ENCODE assay signal across 10 cellular contexts in the genomic region with DNA sequence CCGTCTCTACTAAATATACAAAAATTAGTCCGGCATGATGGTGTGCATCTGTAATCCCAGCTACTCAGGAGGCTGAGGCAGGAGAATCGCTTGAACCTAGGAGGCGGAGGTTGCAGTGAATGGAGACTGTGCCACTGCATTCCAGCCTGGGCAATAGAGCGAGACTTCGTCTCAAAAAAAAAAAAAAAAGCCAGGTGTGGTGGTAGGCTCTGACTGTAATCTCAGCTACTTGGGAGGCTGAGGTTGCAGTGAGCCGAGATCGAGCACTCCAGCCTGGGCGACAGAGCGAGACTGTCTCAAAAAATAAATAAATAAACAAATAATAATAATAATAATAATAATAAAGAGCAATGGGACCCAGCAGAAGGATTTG. TPM values are rescaled to one million over a fixed set of nuclear protein-coding genes. Genes with fewer than 3 reads are reported as not detected.
DNase-seq lines count a peak whose midpoint lies in the region; ATAC-seq, FAIRE-seq and TF ChIP-seq lines count a peak whose summit lies in the region.
"Not testable (repeated sequence)": the region's sequence is repeated elsewhere in the genome, so short reads cannot be mapped to it uniquely, and the experiment has no call there.
"Had no signal": no experiment of that assay in that cellular context is flagged by ENCODE, and none has a peak within 500 bp of the region (broad histone marks: within the 10 kb centered on the region; RNA-seq: fewer than 3 reads in every experiment).

No MANE protein-coding gene starts in this region.

- H3K27me3 ChIP-seq in CD4-positive, CD25-positive, alpha-beta regulatory T cell (ENCODE audit: control insufficient read depth, insufficient read depth, low read length); K562 (ENCODE audit: control insufficient read depth in 2 of 2, insufficient read depth in 2 of 2, low read length in 2 of 2); skeletal muscle satellite cell (ENCODE audit: control insufficient read depth, insufficient read depth, low read length); uterus: not testable (repeated sequence)
- peaks cover 31% of the 10 kb centered on the region for H3K27me3 ChIP-seq in left ventricle myocardium inferior (ENCODE audit: low read depth)

- CTCF ChIA-PET in RWPE1 (lab: Yijun Ruan, JAX) = interaction anchor here (0.7 to 1.9 kb wide), 2 partner anchors 46 to 415 kb away, joined by 4 to 9 read pairs; no protein-coding TSS in a partner anchor
- CTCF ChIA-PET in K562 (lab: Yijun Ruan, JAX; ENCODE audit: low intra/inter-chr PET ratio) = interaction anchor here (0.7 to 4.1 kb wide), 7 partner anchors 12 to 279 kb away, joined by 3 to 37 read pairs (median 7); partner anchors contain the start of gene GNAT1

- peaks cover 0 to 28% (median 15%) of the 10 kb centered on the region in 4 donors for H3K4me1 Mint-ChIP-seq in CD4-positive, CD25-positive, alpha-beta regulatory T cell
- H3K4me1 Mint-ChIP-seq in nephron progenitor cell = peaks cover 69% of the 10 kb centered on the region

- FAIRE-seq in K562 (lab: Jason Lieb, UNC) = not testable (repeated sequence)

- peak overlapping the region; percentile 96 for H2AFZ ChIP-seq in K562 (ENCODE audit: low read depth, low read length)

- not testable (repeated sequence) for H3K9me3 Mint-ChIP-seq in CD4-positive, CD25-positive, alpha-beta regulatory T cell; nephron progenitor cell

- H3K4me3 Mint-ChIP-seq in CD4-positive, CD25-positive, alpha-beta regulatory T cell = peak overlapping the region in 3 of 4 donors; percentile 63 to 83 (median 81)
- peak overlapping the region; percentile 76 for H3K4me3 Mint-ChIP-seq in nephron progenitor cell

- not testable (repeated sequence) for H3K4me3 ChIP-seq in CD4-positive, CD25-positive, alpha-beta regulatory T cell (ENCODE audit: low read depth, low read length); K562; skeletal muscle satellite cell (ENCODE audit: low read length); uterus
- H3K4me3 ChIP-seq in left ventricle myocardium inferior = peak overlapping the region; percentile 55

- not testable (repeated sequence) for H4K20me1 ChIP-seq in K562 (replicated peaks; ENCODE audit: control insufficient read depth, insufficient read depth, low read length)

- H3K9me3 ChIP-seq in CD4-positive, CD25-positive, alpha-beta regulatory T cell (ENCODE audit: control insufficient read depth in 2 of 2, low read length in 2 of 2); K562 (replicated peaks; ENCODE audit: control insufficient read depth, insufficient read depth, low read depth, low read length); left ventricle myocardium inferior (replicated peaks); skeletal muscle satellite cell (replicated peaks; ENCODE audit: low read length); uterus: not testable (repeated sequence)

- POLR2A ChIA-PET in RWPE1 (lab: Yijun Ruan, JAX; ENCODE audit: low non-redundant PET) = not testable (repeated sequence)
- POLR2A ChIA-PET in K562 (lab: Yijun Ruan, JAX) = interaction anchor here (1.3 kb wide), 1 partner anchor 56 kb away, joined by 4 read pairs; the partner anchor contains the start of gene TUSC2

- not testable (repeated sequence) for ATAC-seq in CD4-positive, CD25-positive, alpha-beta regulatory T cell (ENCODE audit: low read depth in 2 of 2); K562
- peak; percentile 12 for ATAC-seq in HG03571 (IDR thresholded peaks at IDR 0.05; ENCODE audit: unreplicated experiment)

- H3K79me2 ChIP-seq in K562 (ENCODE audit: control insufficient read depth, insufficient read depth, low read length) = not testable (repeated sequence)

- in situ Hi-C loops in K562 (cut with MboI) = loop anchor here (5.0 kb wide), 2 partner anchors 45 to 80 kb away; partner anchors contain the start of gene GNAT1

- TF ChIP-seq RAD21 in K562 (CRISPR knock-in tag; conservative IDR thresholded peaks at IDR 0.05 in 1 of 2, IDR thresholded peaks at IDR 0.05 in 1 of 2) = not testable (repeated sequence)

- DNase-seq in CD4-positive, CD25-positive, alpha-beta regulatory T cell; RWPE1 (ENCODE audit: low spot score); K562 (ENCODE audit: extremely low read depth in 1 of 4, low spot score in 3 of 4); left ventricle myocardium inferior; nephron progenitor cell; uterus: not testable (repeated sequence)

- not testable (repeated sequence) for TF ChIP-seq EP300 in K562 (IDR thresholded peaks at IDR 0.05; ENCODE audit: low read length)

- not testable (repeated sequence) for TF ChIP-seq CTCF in RWPE1 (conservative IDR thresholded peaks at IDR 0.05; ENCODE audit: low read depth); K562 (IDR thresholded peaks at IDR 0.05 in 2 of 3, conservative IDR thresholded peaks at IDR 0.05 in 1 of 3; ENCODE audit: insufficient read depth in 2 of 3, low read depth in 1 of 3, low read length in 3 of 3); left ventricle myocardium inferior (IDR thresholded peaks at IDR 0.05; ENCODE audit: borderline replicate concordance); nephron progenitor cell (IDR thresholded peaks at IDR 0.05); uterus (IDR thresholded peaks at IDR 0.05)

- 39% methylated on average over 8 of the region's 10 CpGs for WGBS in K562 (ENCODE audit: insufficient coverage, low coverage, missing lambda C conversion rate)

- H3K27ac ChIP-seq in CD4-positive, CD25-positive, alpha-beta regulatory T cell (ENCODE audit: insufficient read depth, low read length, poor library complexity, severe bottlenecking); K562 (ENCODE audit: extremely low read depth, low read depth, low read length); left ventricle myocardium inferior (replicated peaks): not testable (repeated sequence)
- H3K27ac ChIP-seq in RWPE1 (peak overlapping the region; percentile 100), uterus (peak overlapping the region; percentile 97 to 99)

- not testable (repeated sequence) for H3K36me3 Mint-ChIP-seq in CD4-positive, CD25-positive, alpha-beta regulatory T cell; nephron progenitor cell (ENCODE audit: low read depth)

- not testable (repeated sequence) for H3K9me1 ChIP-seq in K562 (ENCODE audit: control insufficient read depth, insufficient read depth, low read length)

- H3K9ac ChIP-seq in K562 (ENCODE audit: insufficient read depth in 1 of 2, low read depth in 2 of 2, low read length in 2 of 2); skeletal muscle satellite cell (ENCODE audit: low read depth, low read length): not testable (repeated sequence)

- H3K4me1 ChIP-seq in CD4-positive, CD25-positive, alpha-beta regulatory T cell (ENCODE audit: control insufficient read depth, insufficient read depth, low read length, poor library complexity, severe bottlenecking) = peaks cover 29% of the 10 kb centered on the region
- H3K4me1 ChIP-seq in K562 (replicated peaks in 1 of 2; ENCODE audit: control insufficient read depth in 2 of 2, insufficient read depth in 2 of 2, low read length in 2 of 2) (peaks cover 4 to 64% of the 10 kb centered on the region in 2 experiments; a peak in 3 of 5 replicates), left ventricle myocardium inferior (peaks cover 57% of the 10 kb centered on the region), skeletal muscle satellite cell (ENCODE audit: control insufficient read depth, insufficient read depth, low read length) (peaks cover 35% of the 10 kb centered on the region), uterus (peaks cover 0 to 24% of the 10 kb centered on the region in 2 donors)

- not testable (repeated sequence) for H3K27ac Mint-ChIP-seq in CD4-positive, CD25-positive, alpha-beta regulatory T cell; nephron progenitor cell

- intact Hi-C loops in K562 (cut with micrococcal nuclease) (loop anchor here (5.0 kb wide), 1 partner anchor 150 kb away; no protein-coding TSS in a partner anchor), left ventricle myocardium inferior (cut with micrococcal nuclease) (loop anchor here (5.0 to 10.0 kb wide), 2 partner anchors 45 to 78 kb away; partner anchors contain the start of gene GNAT1), uterus (cut with DNase I; ENCODE audit: low total_unique reads) (loop anchor here (5.0 kb wide), 1 partner anchor 45 kb away; no protein-coding TSS in a partner anchor)

- not testable (repeated sequence) for H3K36me3 ChIP-seq in CD4-positive, CD25-positive, alpha-beta regulatory T cell (ENCODE audit: control insufficient read depth, insufficient read depth, low read length); K562 (ENCODE audit: control insufficient read depth, insufficient read depth, low read length); left ventricle myocardium inferior; skeletal muscle satellite cell (ENCODE audit: insufficient read depth, low read length); uterus

- not testable (repeated sequence) for TF ChIP-seq POLR2A in K562 (conservative IDR thresholded peaks at IDR 0.05); uterus (IDR thresholded peaks at IDR 0.05)

- H3K27me3 Mint-ChIP-seq in CD4-positive, CD25-positive, alpha-beta regulatory T cell = peaks cover 49% of the 10 kb centered on the region
- H3K27me3 Mint-ChIP-seq in nephron progenitor cell (ENCODE audit: low read depth, poor library complexity) = peaks cover 37% of the 10 kb centered on the region

- not testable (repeated sequence) for BruUV-seq in K562 (replicated peaks; lab: Mats Ljungman, UMichigan)

- H3K4me2 ChIP-seq in K562 (ENCODE audit: insufficient read depth, low read length) (peak overlapping the region; percentile 88; the same call in 1 of the 2 replicates), skeletal muscle satellite cell (ENCODE audit: low read length) (peak overlapping the region; percentile 80)

RNA-seq across cellular contexts. Expression of gene SEMA3B, which starts 3.6 kb away (rescaled TPM):
- 1.7 TPM for total RNA-seq in CD4-positive, CD25-positive, alpha-beta regulatory T cell
- polyA plus RNA-seq in CD4-positive, CD25-positive, alpha-beta regulatory T cell = not detected
- total RNA-seq in K562 (2011; cell fraction: chromatin; rRNA removed; ENCODE audit: low replicate concordance) = 7.6 and 22.1 TPM in 2 replicates
- total RNA-seq in K562 (2011; cell fraction: nucleolus; rRNA removed) = 12.1 and 17.2 TPM in 2 replicates
- total RNA-seq in K562 (2011; cell fraction: nucleoplasm; rRNA removed) = 4.6 and 11.0 TPM in 2 replicates
- total RNA-seq in K562 (2014; rRNA removed) = 0.82 and 1.1 TPM in 2 replicates
- total RNA-seq in K562 (2014; rRNA removed; fragmentation: Illumina TruSeq; extraction: Trizol) = 0.13 and 0.18 TPM in 2 replicates
- total RNA-seq in K562 (2015; rRNA removed; fragmentation: Illumina TruSeq; extraction: Trizol) = 0.29 and 0.30 TPM in 2 replicates
- 1.8 and 2.2 TPM in 2 replicates for total RNA-seq in K562 (2021)
- polyA plus RNA-seq in K562 (2011; rRNA removed) = 1.3 and 2.5 TPM in 2 replicates
- 1.5 and 2.7 TPM in 2 replicates for polyA plus RNA-seq in K562 (2011; cell fraction: cytosol; rRNA removed)
- polyA plus RNA-seq in K562 (2011; cell fraction: nucleus; rRNA removed) = 31.8 and 37.3 TPM in 2 replicates
- polyA plus RNA-seq in K562 (2012) = 1.3 and 4.7 TPM in 2 replicates
- 0.27 and 0.37 TPM in 2 replicates for polyA plus RNA-seq in K562 (2014; fragmentation: Illumina TruSeq; extraction: Trizol)
- polyA plus RNA-seq in K562 (2014; fragmentation: Nextera tagmentation; extraction: Ambion mirVana) = under 1 TPM in 1 of 2 experiments, not detected in 1; 0.03 TPM
- 1.7 and 2.3 TPM in 2 replicates for polyA plus RNA-seq in K562 (2014; rRNA removed)
- polyA minus RNA-seq in K562 (2011; rRNA and poly(A)+ RNA removed) = 0.18 and 0.33 TPM in 2 replicates
- polyA minus RNA-seq in K562 (2011; cell fraction: cytosol; rRNA and poly(A)+ RNA removed) = 3.0 and 5.2 TPM in 2 replicates
- polyA minus RNA-seq in K562 (2011; cell fraction: nucleus; rRNA and poly(A)+ RNA removed) = 4.4 and 10.3 TPM in 2 replicates
- 23.2 TPM for total RNA-seq in left ventricle myocardium inferior
- 0.51 and 1.5 TPM in 2 replicates for total RNA-seq in skeletal muscle satellite cell (2012; rRNA removed)
- 100 to 1,000 TPM in 1 of 4 donors, 10 to 100 TPM in 3; 24.1 to 113 (median 77.2) TPM for total RNA-seq in uterus

RNA-seq across cellular contexts. Expression of gene LSMEM2, which starts 6.4 kb away (rescaled TPM):
- not detected for total RNA-seq in CD4-positive, CD25-positive, alpha-beta regulatory T cell
- polyA plus RNA-seq in CD4-positive, CD25-positive, alpha-beta regulatory T cell = under 1 TPM in 1 of 4 donors, not detected in 3; 0.22 TPM
- not detected in 2 replicates for total RNA-seq in K562 (2011; cell fraction: chromatin; rRNA removed; ENCODE audit: low replicate concordance)
- not detected in 2 replicates for total RNA-seq in K562 (2011; cell fraction: nucleolus; rRNA removed)
- total RNA-seq in K562 (2011; cell fraction: nucleoplasm; rRNA removed) = not detected in 2 replicates
- not detected in 2 replicates for total RNA-seq in K562 (2014; rRNA removed)
- total RNA-seq in K562 (2014; rRNA removed; fragmentation: Illumina TruSeq; extraction: Trizol) = not detected in 2 replicates
- not detected in 2 replicates for total RNA-seq in K562 (2015; rRNA removed; fragmentation: Illumina TruSeq; extraction: Trizol)
- not detected in 2 replicates for total RNA-seq in K562 (2021)
- not detected in 2 replicates for polyA plus RNA-seq in K562 (2011; rRNA removed)
- polyA plus RNA-seq in K562 (2011; cell fraction: cytosol; rRNA removed) = not detected in 2 replicates
- polyA plus RNA-seq in K562 (2011; cell fraction: nucleus; rRNA removed) = 0.10 TPM in 1 of 2 replicates, not detected in the other
- polyA plus RNA-seq in K562 (2012) = 0.08 and 0.12 TPM in 2 replicates
- not detected in 2 replicates for polyA plus RNA-seq in K562 (2014; fragmentation: Illumina TruSeq; extraction: Trizol)
- not detected for polyA plus RNA-seq in K562 (2014; fragmentation: Nextera tagmentation; extraction: Ambion mirVana)
- polyA plus RNA-seq in K562 (2014; rRNA removed) = not detected in 2 replicates
- not detected in 2 replicates for polyA minus RNA-seq in K562 (2011; rRNA and poly(A)+ RNA removed)
- polyA minus RNA-seq in K562 (2011; cell fraction: cytosol; rRNA and poly(A)+ RNA removed) = not detected in 2 replicates
- not detected in 2 replicates for polyA minus RNA-seq in K562 (2011; cell fraction: nucleus; rRNA and poly(A)+ RNA removed)
- 27.7 TPM for total RNA-seq in left ventricle myocardium inferior
- total RNA-seq in skeletal muscle satellite cell (2012; rRNA removed) = 0.87 TPM in 1 of 2 replicates, not detected in the other
- 1 to 10 TPM in 1 of 4 donors, under 1 TPM in 1, not detected in 2; 0.90 to 1.5 TPM for total RNA-seq in uterus
- total RNA-seq: H4 had no signal
- polyA plus RNA-seq: BJ had no signal

RNA-seq across cellular contexts. Expression of gene IFRD2, which starts 19.7 kb away (rescaled TPM):
- total RNA-seq in CD4-positive, CD25-positive, alpha-beta regulatory T cell = 39.9 TPM
- polyA plus RNA-seq in CD4-positive, CD25-positive, alpha-beta regulatory T cell = 10 to 100 TPM; 40.6 to 51.9 (median 43.4) TPM
- total RNA-seq in K562 (2011; cell fraction: chromatin; rRNA removed; ENCODE audit: low replicate concordance) = 134 and 435 TPM in 2 replicates
- total RNA-seq in K562 (2011; cell fraction: nucleolus; rRNA removed) = 318 and 350 TPM in 2 replicates
- total RNA-seq in K562 (2011; cell fraction: nucleoplasm; rRNA removed) = 152 and 197 TPM in 2 replicates
- total RNA-seq in K562 (2014; rRNA removed) = 75.1 and 91.2 TPM in 2 replicates
- total RNA-seq in K562 (2014; rRNA removed; fragmentation: Illumina TruSeq; extraction: Trizol) = 31.2 and 42.6 TPM in 2 replicates
- total RNA-seq in K562 (2015; rRNA removed; fragmentation: Illumina TruSeq; extraction: Trizol) = 54.4 and 57.2 TPM in 2 replicates
- total RNA-seq in K562 (2021) = 115 and 116 TPM in 2 replicates
- polyA plus RNA-seq in K562 (2011; rRNA removed) = 44.6 and 56.2 TPM in 2 replicates
- 47.8 and 103 TPM in 2 replicates for polyA plus RNA-seq in K562 (2011; cell fraction: cytosol; rRNA removed)
- 475 and 549 TPM in 2 replicates for polyA plus RNA-seq in K562 (2011; cell fraction: nucleus; rRNA removed)
- polyA plus RNA-seq in K562 (2012) = 69.2 and 72.6 TPM in 2 replicates
- 52.8 and 58.1 TPM in 2 replicates for polyA plus RNA-seq in K562 (2014; fragmentation: Illumina TruSeq; extraction: Trizol)
- 10 to 100 TPM; 30.5 to 41.0 TPM for polyA plus RNA-seq in K562 (2014; fragmentation: Nextera tagmentation; extraction: Ambion mirVana)
- polyA plus RNA-seq in K562 (2014; rRNA removed) = 79.9 and 91.5 TPM in 2 replicates
- 20.2 and 31.4 TPM in 2 replicates for polyA minus RNA-seq in K562 (2011; rRNA and poly(A)+ RNA removed)
- 26.1 and 29.9 TPM in 2 replicates for polyA minus RNA-seq in K562 (2011; cell fraction: cytosol; rRNA and poly(A)+ RNA removed)
- polyA minus RNA-seq in K562 (2011; cell fraction: nucleus; rRNA and poly(A)+ RNA removed) = 118 and 130 TPM in 2 replicates
- 54.9 TPM for total RNA-seq in left ventricle myocardium inferior
- total RNA-seq in skeletal muscle satellite cell (2012; rRNA removed) = 135 and 160 TPM in 2 replicates
- 10 to 100 TPM; 14.1 to 81.5 (median 25.1) TPM for total RNA-seq in uterus

RNA-seq across cellular contexts. Expression of gene HYAL3, which starts 26.7 kb away (rescaled TPM):
- total RNA-seq in CD4-positive, CD25-positive, alpha-beta regulatory T cell = 2.4 TPM
- 1 to 10 TPM; 1.8 to 8.3 (median 5.6) TPM for polyA plus RNA-seq in CD4-positive, CD25-positive, alpha-beta regulatory T cell
- 5.1 and 18.1 TPM in 2 replicates for total RNA-seq in K562 (2011; cell fraction: chromatin; rRNA removed; ENCODE audit: low replicate concordance)
- 10.5 and 12.3 TPM in 2 replicates for total RNA-seq in K562 (2011; cell fraction: nucleolus; rRNA removed)
- 6.0 and 7.5 TPM in 2 replicates for total RNA-seq in K562 (2011; cell fraction: nucleoplasm; rRNA removed)
- 6.8 and 12.8 TPM in 2 replicates for total RNA-seq in K562 (2014; rRNA removed)
- 2.1 and 2.4 TPM in 2 replicates for total RNA-seq in K562 (2014; rRNA removed; fragmentation: Illumina TruSeq; extraction: Trizol)
- 8.3 and 9.1 TPM in 2 replicates for total RNA-seq in K562 (2015; rRNA removed; fragmentation: Illumina TruSeq; extraction: Trizol)
- total RNA-seq in K562 (2021) = 7.0 and 9.8 TPM in 2 replicates
- polyA plus RNA-seq in K562 (2011; rRNA removed) = 5.4 and 6.8 TPM in 2 replicates
- 10.7 and 28.9 TPM in 2 replicates for polyA plus RNA-seq in K562 (2011; cell fraction: cytosol; rRNA removed)
- polyA plus RNA-seq in K562 (2011; cell fraction: nucleus; rRNA removed) = 11.9 and 20.3 TPM in 2 replicates
- 8.0 and 13.8 TPM in 2 replicates for polyA plus RNA-seq in K562 (2012)
- 9.1 and 9.8 TPM in 2 replicates for polyA plus RNA-seq in K562 (2014; fragmentation: Illumina TruSeq; extraction: Trizol)
- polyA plus RNA-seq in K562 (2014; fragmentation: Nextera tagmentation; extraction: Ambion mirVana) = 1 to 10 TPM in 1 of 2 experiments, under 1 TPM in 1; 0.38 to 1.0 TPM
- 9.0 and 16.5 TPM in 2 replicates for polyA plus RNA-seq in K562 (2014; rRNA removed)
- polyA minus RNA-seq in K562 (2011; rRNA and poly(A)+ RNA removed) = 1.7 and 2.9 TPM in 2 replicates
- 3.8 and 4.4 TPM in 2 replicates for polyA minus RNA-seq in K562 (2011; cell fraction: cytosol; rRNA and poly(A)+ RNA removed)
- 5.4 and 6.2 TPM in 2 replicates for polyA minus RNA-seq in K562 (2011; cell fraction: nucleus; rRNA and poly(A)+ RNA removed)
- 1.2 TPM for total RNA-seq in left ventricle myocardium inferior
- total RNA-seq in skeletal muscle satellite cell (2012; rRNA removed) = 5.1 and 8.5 TPM in 2 replicates
- 1 to 10 TPM in 3 of 4 donors, not detected in 1; 1.9 to 3.9 (median 3.3) TPM for total RNA-seq in uterus

RNA-seq across cellular contexts. Expression of gene NAA80, which starts 26.7 kb away (rescaled TPM):
- total RNA-seq in CD4-positive, CD25-positive, alpha-beta regulatory T cell = 31.9 TPM
- 10 to 100 TPM; 13.6 to 23.5 (median 14.6) TPM for polyA plus RNA-seq in CD4-positive, CD25-positive, alpha-beta regulatory T cell
- 16.2 and 63.0 TPM in 2 replicates for total RNA-seq in K562 (2011; cell fraction: chromatin; rRNA removed; ENCODE audit: low replicate concordance)
- total RNA-seq in K562 (2011; cell fraction: nucleolus; rRNA removed) = 43.6 and 46.5 TPM in 2 replicates
- 23.6 and 28.2 TPM in 2 replicates for total RNA-seq in K562 (2011; cell fraction: nucleoplasm; rRNA removed)
- 12.8 and 19.6 TPM in 2 replicates for total RNA-seq in K562 (2014; rRNA removed)
- 3.6 and 4.5 TPM in 2 replicates for total RNA-seq in K562 (2014; rRNA removed; fragmentation: Illumina TruSeq; extraction: Trizol)
- total RNA-seq in K562 (2015; rRNA removed; fragmentation: Illumina TruSeq; extraction: Trizol) = 7.7 and 8.4 TPM in 2 replicates
- 17.1 and 20.8 TPM in 2 replicates for total RNA-seq in K562 (2021)
- 8.6 and 21.4 TPM in 2 replicates for polyA plus RNA-seq in K562 (2011; rRNA removed)
- 18.4 and 19.8 TPM in 2 replicates for polyA plus RNA-seq in K562 (2011; cell fraction: cytosol; rRNA removed)
- polyA plus RNA-seq in K562 (2011; cell fraction: nucleus; rRNA removed) = 94.4 and 123 TPM in 2 replicates
- polyA plus RNA-seq in K562 (2012) = 14.0 and 25.1 TPM in 2 replicates
- 18.1 and 23.5 TPM in 2 replicates for polyA plus RNA-seq in K562 (2014; fragmentation: Illumina TruSeq; extraction: Trizol)
- polyA plus RNA-seq in K562 (2014; fragmentation: Nextera tagmentation; extraction: Ambion mirVana) = 1 to 10 TPM in 1 of 2 experiments, under 1 TPM in 1; 0.82 to 1.7 TPM
- polyA plus RNA-seq in K562 (2014; rRNA removed) = 13.6 and 24.0 TPM in 2 replicates
- 7.3 and 8.6 TPM in 2 replicates for polyA minus RNA-seq in K562 (2011; rRNA and poly(A)+ RNA removed)
- 5.2 and 5.9 TPM in 2 replicates for polyA minus RNA-seq in K562 (2011; cell fraction: cytosol; rRNA and poly(A)+ RNA removed)
- polyA minus RNA-seq in K562 (2011; cell fraction: nucleus; rRNA and poly(A)+ RNA removed) = 27.1 and 33.3 TPM in 2 replicates
- 5.3 TPM for total RNA-seq in left ventricle myocardium inferior
- total RNA-seq in skeletal muscle satellite cell (2012; rRNA removed) = 8.1 and 13.5 TPM in 2 replicates
- 10 to 100 TPM in 3 of 4 donors, 1 to 10 TPM in 1; 4.7 to 33.5 (median 24.0) TPM for total RNA-seq in uterus

Comparison
In these comparisons a context has a peak if more than half of its experiments do, and no peak if none do; other contexts are left out.
1. RNA of gene LSMEM2, which starts 6.4 kb away (total RNA-seq): 27.7 TPM in left ventricle myocardium inferior (single experiment); 0.90 to 1.5 TPM in uterus, not detected in CD4-positive, CD25-positive, alpha-beta regulatory T cell (single experiment) and not detected in K562; every median in the first group is over 10 times any median in the second.